In genomic region chr9:114506082-114506390, GRCh38 we compare ENCODE assay signal across 8 cellular contexts. TPM values are rescaled to one million over a fixed set of nuclear protein-coding genes. Genes with fewer than 3 reads are reported as not detected.
DNase-seq lines count a peak whose midpoint lies in the region; ATAC-seq and TF ChIP-seq lines count a peak whose summit lies in the region.

No MANE protein-coding gene starts in this region.

- no peaks in the 10 kb centered on the region for H3K36me3 ChIP-seq in H7 (replicated peaks; ENCODE audit: control insufficient read depth, insufficient read depth, low read length)
- H3K36me3 ChIP-seq in WERI-Rb-1 = no peaks in the 10 kb centered on the region

- H3K4me3 ChIP-seq in H7 (ENCODE audit: insufficient read depth, low read depth, low read length) = peak overlapping the region; percentile 63
- H3K4me3 ChIP-seq in WERI-Rb-1 (ENCODE audit: low read depth, low read length) = peak overlapping the region; percentile 55
- H3K4me3 ChIP-seq in foreskin fibroblast (ENCODE audit: low read depth in 1 of 2, low read length in 2 of 2) = peak overlapping the region; percentile 64 to 72
- H3K4me3 ChIP-seq in retinal pigment epithelial cell (ENCODE audit: low read length) = peak overlapping the region; percentile 78

- TF ChIP-seq CTCF in WERI-Rb-1 (IDR thresholded peaks at IDR 0.05; ENCODE audit: low read depth, low read length) (no peak), foreskin fibroblast (IDR thresholded peaks at IDR 0.05; ENCODE audit: low read depth, low read length) (no peak), retinal pigment epithelial cell (conservative IDR thresholded peaks at IDR 0.05; ENCODE audit: low read depth, low read length) (no peak)

- no peak overlapping the region for H3K27ac ChIP-seq in WERI-Rb-1

- DNase-seq in H7 (no peak), WERI-Rb-1 (no peak), foreskin fibroblast (no peak), retinal pigment epithelial cell (ENCODE audit: low read depth) (no peak), Kasumi-1 (lab: John Stamatoyannopoulos, UW) (no peak), NCI-H1930 (lab: John Stamatoyannopoulos, UW) (no peak)

- no peaks in the 10 kb centered on the region for H3K9me3 ChIP-seq in WERI-Rb-1 (ENCODE audit: severe bottlenecking)

- ATAC-seq in HG03097 (IDR thresholded peaks at IDR 0.05; ENCODE audit: low FRiP score, unreplicated experiment) = no peak
- ATAC-seq in HG03432 (IDR thresholded peaks at IDR 0.05; ENCODE audit: unreplicated experiment) = no peak

- H3K27me3 ChIP-seq in H7 (ENCODE audit: control insufficient read depth, insufficient read depth, low read length) (peaks cover 13% of the 10 kb centered on the region), WERI-Rb-1 (ENCODE audit: insufficient read depth, low read depth, severe bottlenecking) (peaks cover 27% of the 10 kb centered on the region)

RNA-seq across cellular contexts. Expression of gene WHRN, which starts 0.8 kb away (rescaled TPM):
- 4.4 and 10.6 TPM in 2 replicates for total RNA-seq in H7 (2014; rRNA removed; shearing (Covaris generic))
